24 cellular contexts compared by ENCODE assay signal in genomic region chr15:96771035-96771434, GRCh38.
"Had no signal": no experiment of that assay in that cellular context is flagged by ENCODE, and none has a peak within 500 bp of the region (broad histone marks: within the 10 kb centered on the region; RNA-seq: fewer than 3 reads in every experiment).

No MANE protein-coding gene starts in this region.

- H3K36me3 ChIP-seq: gastroesophageal sphincter, heart left ventricle, left lung, lower lobe of right lung had no signal

- H3K4me1 ChIP-seq: gastroesophageal sphincter, heart left ventricle, left lung, lower lobe of right lung had no signal

- H3K4me2 ChIP-seq: hepatocyte had no signal

- H3K9me3 ChIP-seq: heart left ventricle, left lung, lower lobe of right lung had no signal

- DNase-seq: dermis blood vessel endothelial cell; dorsolateral prefrontal cortex; effector CD4-positive, alpha-beta T cell; effector memory CD4-positive, alpha-beta T cell; erythroblast; foreskin keratinocyte; heart left ventricle; hypothalamus; immature natural killer cell; islet precursor cell; kidney; left cardiac atrium; left lung; left ventricle myocardium superior; lower lobe of right lung; midbrain; naive thymus-derived CD4-positive, alpha-beta T cell had no signal

- FAIRE-seq: colon, endometrium, frontal cortex, kidney had no signal

- H3K27ac ChIP-seq: coronary artery, dorsolateral prefrontal cortex, epithelial cell of prostate, foreskin keratinocyte, gastroesophageal sphincter, heart left ventricle, hepatocyte, left lung, lower lobe of right lung had no signal

- H3K4me3 ChIP-seq: coronary artery, dorsolateral prefrontal cortex, gastroesophageal sphincter, heart left ventricle, hepatocyte, left lung, lower lobe of right lung had no signal

- H3K27me3 ChIP-seq: foreskin keratinocyte, gastroesophageal sphincter, hepatocyte had no signal

- H3K79me2 ChIP-seq: hepatocyte had no signal
